1 cellular context compared by ENCODE assay signal in genomic region chr7:130963349-130963748, GRCh38.
TF ChIP-seq lines count a peak whose summit lies in the region.

No MANE protein-coding gene starts in this region.

TF ChIP-seq in IMR-90, 13 proteins besides CTCF, POLR2A, EP300 and RAD21:
- TF ChIP-seq MXI1 (IDR thresholded peaks at IDR 0.05; ENCODE audit: borderline replicate concordance, low read depth, low read length) (no peak), NFE2L2 (IDR thresholded peaks at IDR 0.05; ENCODE audit: low read depth, low read length) (no peak), RCOR1 (IDR thresholded peaks at IDR 0.05; ENCODE audit: insufficient replicate concordance, low read length) (no peak), RFX5 (IDR thresholded peaks at IDR 0.05; ENCODE audit: low read depth, low read length) (no peak), CEBPB (IDR thresholded peaks at IDR 0.05; ENCODE audit: low read depth, low read length) (no peak), FOS (IDR thresholded peaks at IDR 0.05; ENCODE audit: low read depth, low read length) (no peak), CHD1 (IDR thresholded peaks at IDR 0.05; ENCODE audit: low read depth, low read length) (no peak), MAZ (IDR thresholded peaks at IDR 0.05; ENCODE audit: borderline replicate concordance, low read depth, low read length) (no peak), USF2 (IDR thresholded peaks at IDR 0.05; ENCODE audit: low read depth, low read length) (no peak)
TF ChIP-seq in IMR-90: peak in this region for 0.
